In genomic region chr22:43136255-43136654, GRCh38 we compare ENCODE assay signal across 9 cellular contexts. TPM values are rescaled to one million over a fixed set of nuclear protein-coding genes. Genes with fewer than 3 reads are reported as not detected.
DNase-seq lines count a peak whose midpoint lies in the region; ATAC-seq and TF ChIP-seq lines count a peak whose summit lies in the region.
"Had no signal": no experiment of that assay in that cellular context is flagged by ENCODE, and none has a peak within 500 bp of the region (broad histone marks: within the 10 kb centered on the region; RNA-seq: fewer than 3 reads in every experiment).

No MANE protein-coding gene starts in this region.

- POLR2A ChIA-PET in HEK293T (lab: Yijun Ruan, JAX): no interaction called here

- no peak overlapping the region for H3K4me3 Mint-ChIP-seq in activated CD4-positive, alpha-beta T cell treated with anti-CD3 and anti-CD28 coated beads, Interleukin-2, amount 10 ng/mL, durations not matched to agents 24 days and 14 days

- H3K4me3 ChIP-seq in fibroblast of lung (replicated peaks in 1 of 4; ENCODE audit: control extremely low read depth in 1 of 4, insufficient read depth in 1 of 4, low read depth in 3 of 4, low read length in 4 of 4): no peak overlapping the region
- H3K4me3 ChIP-seq in parathyroid adenoma (ENCODE audit: low read depth, low read length): no peak overlapping the region

- H3K9ac ChIP-seq in fibroblast of lung (ENCODE audit: insufficient read depth, low read length) (no peak overlapping the region), parathyroid adenoma (no peak overlapping the region)

- no peaks in the 10 kb centered on the region for H3K27me3 Mint-ChIP-seq in activated CD4-positive, alpha-beta T cell treated with anti-CD3 and anti-CD28 coated beads, Interleukin-2, amount 10 ng/mL, durations not matched to agents 24 days and 14 days

- H3K4me1 Mint-ChIP-seq in activated CD4-positive, alpha-beta T cell treated with anti-CD3 and anti-CD28 coated beads, Interleukin-2, amount 10 ng/mL, durations not matched to agents 24 days and 14 days: peaks cover 3% of the 10 kb centered on the region

- peaks cover 50% of the 10 kb centered on the region for H3K36me3 Mint-ChIP-seq in activated CD4-positive, alpha-beta T cell treated with anti-CD3 and anti-CD28 coated beads, Interleukin-2, amount 10 ng/mL, durations not matched to agents 24 days and 14 days (ENCODE audit: low read depth)

- no peak for ATAC-seq in GM21447 (IDR thresholded peaks at IDR 0.05; ENCODE audit: unreplicated experiment)
- no peak for ATAC-seq in HG02885 (IDR thresholded peaks at IDR 0.05; ENCODE audit: poor library complexity, unreplicated experiment)
- ATAC-seq in HG03139 (IDR thresholded peaks at IDR 0.05; ENCODE audit: unreplicated experiment): no peak

- H3K79me2 ChIP-seq in fibroblast of lung (ENCODE audit: control insufficient read depth, insufficient read depth, low read length): no peaks in the 10 kb centered on the region
- no peaks in the 10 kb centered on the region for H3K79me2 ChIP-seq in parathyroid adenoma

- H3K36me3 ChIP-seq in fibroblast of lung (ENCODE audit: control insufficient read depth, insufficient read depth, low read length) (peaks cover 7% of the 10 kb centered on the region), parathyroid adenoma (ENCODE audit: control insufficient read depth, insufficient read depth, low read length) (no peaks in the 10 kb centered on the region)

- H3K27me3 ChIP-seq in fibroblast of lung (ENCODE audit: control insufficient read depth, insufficient read depth, low read length) (no peaks in the 10 kb centered on the region), parathyroid adenoma (ENCODE audit: control insufficient read depth, insufficient read depth, low read length) (no peaks in the 10 kb centered on the region)

- no peaks in the 10 kb centered on the region for H3K9me3 Mint-ChIP-seq in activated CD4-positive, alpha-beta T cell treated with anti-CD3 and anti-CD28 coated beads, Interleukin-2, amount 10 ng/mL, durations not matched to agents 24 days and 14 days

- no peaks in the 10 kb centered on the region for H3K9me3 ChIP-seq in fibroblast of lung (ENCODE audit: control insufficient read depth, insufficient read depth, low read depth, low read length)
- H3K9me3 ChIP-seq in parathyroid adenoma (ENCODE audit: control insufficient read depth, low read length): no peaks in the 10 kb centered on the region

- H4K20me1 ChIP-seq in fibroblast of lung (ENCODE audit: control insufficient read depth, extremely low read depth, insufficient read depth, low read length): no peaks in the 10 kb centered on the region

- H3K4me1 ChIP-seq in fibroblast of lung (ENCODE audit: control insufficient read depth, extremely low read depth, insufficient read depth, low read length) (no peaks in the 10 kb centered on the region), parathyroid adenoma (no peaks in the 10 kb centered on the region)

- intact Hi-C loops in activated CD4-positive, alpha-beta T cell treated with anti-CD3 and anti-CD28 coated beads, Interleukin-2, amount 10 ng/mL, durations not matched to agents 24 days and 14 days (cut with micrococcal nuclease): no loop called here

- DNase-seq in HEK293T (ENCODE audit: extremely low spot score): peak; percentile 65
- peak; percentile 69 for DNase-seq in activated CD4-positive, alpha-beta T cell treated with anti-CD3 and anti-CD28 coated beads, Interleukin-2, amount 10 ng/mL, durations not matched to agents 24 days and 14 days
- DNase-seq in fibroblast of lung (ENCODE audit: low read depth in 2 of 2): peak; percentile 20 to 29

- H3K27ac Mint-ChIP-seq in activated CD4-positive, alpha-beta T cell treated with anti-CD3 and anti-CD28 coated beads, Interleukin-2, amount 10 ng/mL, durations not matched to agents 24 days and 14 days: no peak overlapping the region

- H3K4me2 ChIP-seq in fibroblast of lung (ENCODE audit: extremely low read depth, insufficient read depth, low read length) (no peak overlapping the region), parathyroid adenoma (ENCODE audit: low read length) (no peak overlapping the region)

- no peak overlapping the region for H3K27ac ChIP-seq in C4-2B
- no peak overlapping the region for H3K27ac ChIP-seq in fibroblast of lung (ENCODE audit: insufficient read depth, low read length)
- H3K27ac ChIP-seq in parathyroid adenoma: peak overlapping the region; percentile 42
- H3K27ac ChIP-seq: epithelial cell of prostate had no signal

- H2AFZ ChIP-seq in fibroblast of lung (ENCODE audit: low read length): no peak overlapping the region
- H2AFZ ChIP-seq in parathyroid adenoma: no peak overlapping the region

- peak; percentile 77 for TF ChIP-seq CTCF in C4-2B (conservative IDR thresholded peaks at IDR 0.05)
- peak; percentile 56 to 72 for TF ChIP-seq CTCF in fibroblast of lung (conservative IDR thresholded peaks at IDR 0.05 in 1 of 2, IDR thresholded peaks at IDR 0.05 in 1 of 2; ENCODE audit: low read depth in 1 of 2, low read length in 2 of 2)
- TF ChIP-seq CTCF in parathyroid adenoma (IDR thresholded peaks at IDR 0.05): peak; percentile 28

- CTCF ChIA-PET in HEK293T (lab: Yijun Ruan, JAX): interaction anchor here (1.2 kb wide), 1 partner anchor 96 kb away, joined by 3 read pairs; no protein-coding TSS in a partner anchor

TF ChIP-seq in HEK293T, 16 proteins besides CTCF, POLR2A, EP300 and RAD21:
- TF ChIP-seq LEF1 (IDR thresholded peaks at IDR 0.05; ENCODE audit: borderline replicate concordance) (no peak), TARDBP (IDR thresholded peaks at IDR 0.05) (no peak), FOXK2 (IDR thresholded peaks at IDR 0.05) (no peak), BHLHE40 (IDR thresholded peaks at IDR 0.05; ENCODE audit: borderline replicate concordance) (no peak), ARNT (IDR thresholded peaks at IDR 0.05) (no peak), PKNOX1 (IDR thresholded peaks at IDR 0.05) (no peak), FOXM1 (IDR thresholded peaks at IDR 0.05; ENCODE audit: borderline replicate concordance) (no peak), FOXA1 (IDR thresholded peaks at IDR 0.05) (no peak), ZNF384 (IDR thresholded peaks at IDR 0.05) (no peak), NFRKB (IDR thresholded peaks at IDR 0.05) (no peak), L3MBTL2 (conservative IDR thresholded peaks at IDR 0.05) (no peak), HDGF (IDR thresholded peaks at IDR 0.05; ENCODE audit: borderline replicate concordance) (no peak), ELF4 (IDR thresholded peaks at IDR 0.05) (no peak), SUZ12 (IDR thresholded peaks at IDR 0.05) (no peak), SP1 (IDR thresholded peaks at IDR 0.05) (no peak)
TF ChIP-seq in HEK293T: peak in this region for 0.

RNA-seq across cellular contexts. Expression of gene MCAT, which starts 6.9 kb away (rescaled TPM):
- 20.9 and 24.3 TPM in 2 replicates for total RNA-seq in activated CD4-positive, alpha-beta T cell treated with anti-CD3 and anti-CD28 coated beads, Interleukin-2, amount 10 ng/mL, durations not matched to agents 24 days and 14 days
- 8.4 and 8.5 TPM in 2 replicates for total RNA-seq in fibroblast of lung
- 9.3 and 12.1 TPM in 2 replicates for polyA plus RNA-seq in fibroblast of lung
- polyA plus RNA-seq in fibroblast of lung (2012): 11.4 and 15.6 TPM in 2 replicates
- 5.9 and 11.4 TPM in 2 replicates for polyA minus RNA-seq in fibroblast of lung (ENCODE audit: low replicate concordance)

RNA-seq across cellular contexts. Expression of gene TSPO, which starts 15.1 kb away (rescaled TPM):
- total RNA-seq in activated CD4-positive, alpha-beta T cell treated with anti-CD3 and anti-CD28 coated beads, Interleukin-2, amount 10 ng/mL, durations not matched to agents 24 days and 14 days: 126 and 138 TPM in 2 replicates
- 179 and 243 TPM in 2 replicates for total RNA-seq in fibroblast of lung
- 47.5 and 67.1 TPM in 2 replicates for polyA plus RNA-seq in fibroblast of lung
- 172 and 274 TPM in 2 replicates for polyA plus RNA-seq in fibroblast of lung (2012)
- 16.6 and 21.0 TPM in 2 replicates for polyA minus RNA-seq in fibroblast of lung (ENCODE audit: low replicate concordance)

RNA-seq across cellular contexts. Expression of gene BIK, which starts 25.7 kb away (rescaled TPM):
- 1.7 and 2.5 TPM in 2 replicates for total RNA-seq in activated CD4-positive, alpha-beta T cell treated with anti-CD3 and anti-CD28 coated beads, Interleukin-2, amount 10 ng/mL, durations not matched to agents 24 days and 14 days
- total RNA-seq in fibroblast of lung: not detected in 2 replicates
- not detected in 2 replicates for polyA plus RNA-seq in fibroblast of lung
- not detected in 2 replicates for polyA plus RNA-seq in fibroblast of lung (2012)
- polyA minus RNA-seq in fibroblast of lung (ENCODE audit: low replicate concordance): not detected in 2 replicates

RNA-seq across cellular contexts. Expression of gene TTLL1, which starts 47.1 kb away (rescaled TPM):
- 2.6 TPM in 2 replicates for total RNA-seq in activated CD4-positive, alpha-beta T cell treated with anti-CD3 and anti-CD28 coated beads, Interleukin-2, amount 10 ng/mL, durations not matched to agents 24 days and 14 days
- total RNA-seq in fibroblast of lung: 13.4 and 15.7 TPM in 2 replicates
- polyA plus RNA-seq in fibroblast of lung: 11.7 and 15.8 TPM in 2 replicates
- 9.1 and 10.7 TPM in 2 replicates for polyA plus RNA-seq in fibroblast of lung (2012)
- polyA minus RNA-seq in fibroblast of lung (ENCODE audit: low replicate concordance): 14.1 and 19.9 TPM in 2 replicates

RNA-seq across cellular contexts. Expression of gene TTLL12, which starts 50.7 kb away (rescaled TPM):
- total RNA-seq in activated CD4-positive, alpha-beta T cell treated with anti-CD3 and anti-CD28 coated beads, Interleukin-2, amount 10 ng/mL, durations not matched to agents 24 days and 14 days: 118 TPM in 2 replicates
- total RNA-seq in fibroblast of lung: 14.7 and 18.0 TPM in 2 replicates
- 6.0 and 8.6 TPM in 2 replicates for polyA plus RNA-seq in fibroblast of lung
- 16.5 and 25.2 TPM in 2 replicates for polyA plus RNA-seq in fibroblast of lung (2012)
- 25.7 and 46.8 TPM in 2 replicates for polyA minus RNA-seq in fibroblast of lung (ENCODE audit: low replicate concordance)
